8 cellular contexts compared by ENCODE assay signal in the genomic region with DNA sequence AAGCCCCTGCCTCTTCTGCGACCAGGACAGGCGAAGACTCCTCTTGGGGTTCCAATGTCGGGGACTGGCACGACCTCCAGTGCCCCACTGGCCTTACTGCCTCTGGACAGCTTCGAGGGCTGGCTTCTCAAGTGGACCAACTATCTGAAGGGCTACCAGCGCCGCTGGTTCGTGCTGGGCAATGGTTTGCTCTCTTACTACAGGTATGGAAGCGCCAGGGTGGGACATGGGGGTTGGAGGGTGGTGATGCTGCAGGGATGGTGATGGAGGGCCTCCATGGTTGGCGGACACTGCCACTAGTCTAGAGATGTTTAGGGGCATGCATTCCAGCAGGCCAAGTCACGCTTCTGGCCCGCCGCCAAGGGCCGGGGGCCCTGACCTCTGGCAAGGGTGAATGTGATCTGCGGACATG. TPM values are rescaled to one million over a fixed set of nuclear protein-coding genes. Genes with fewer than 3 reads are reported as not detected.
DNase-seq lines count a peak whose midpoint lies in the region; ATAC-seq, FAIRE-seq and TF ChIP-seq lines count a peak whose summit lies in the region.

No MANE protein-coding gene starts in this region.

- H3K4me3 Mint-ChIP-seq in astrocyte (ENCODE audit: unreplicated experiment), result peak overlapping the region; percentile 77

- no peaks in the 10 kb centered on the region for H3K4me1 Mint-ChIP-seq in astrocyte (ENCODE audit: low read depth, unreplicated experiment)

- H3K79me2 ChIP-seq in astrocyte (ENCODE audit: insufficient read depth, low read length) (no peaks in the 10 kb centered on the region), smooth muscle cell (ENCODE audit: low read depth) (no peaks in the 10 kb centered on the region)

- H2AFZ ChIP-seq in astrocyte (ENCODE audit: low read depth, low read length) (peak overlapping the region; percentile 96), smooth muscle cell (ENCODE audit: low read depth) (no peak overlapping the region)

- H4K20me1 ChIP-seq in astrocyte (ENCODE audit: insufficient read depth, low read length), result no peaks in the 10 kb centered on the region
- H4K20me1 ChIP-seq in smooth muscle cell (ENCODE audit: low read depth), result no peaks in the 10 kb centered on the region

- ATAC-seq in HG02763 (IDR thresholded peaks at IDR 0.05; ENCODE audit: unreplicated experiment) (peak; percentile 6), HG03045 (IDR thresholded peaks at IDR 0.05; ENCODE audit: unreplicated experiment) (no peak), GM18861 (IDR thresholded peaks at IDR 0.05; ENCODE audit: unreplicated experiment) (no peak)

- H3K4me2 ChIP-seq in astrocyte (ENCODE audit: low read length) (peak overlapping the region; percentile 94), smooth muscle cell (peak overlapping the region; percentile 97)

- TF ChIP-seq CTCF in astrocyte (IDR thresholded peaks at IDR 0.05; ENCODE audit: insufficient read depth, low read depth, low read length) (no peak), smooth muscle cell (IDR thresholded peaks at IDR 0.05; ENCODE audit: borderline replicate concordance, insufficient read depth, poor library complexity, severe bottlenecking) (no peak)

- no peak overlapping the region for H3K27ac Mint-ChIP-seq in astrocyte (ENCODE audit: unreplicated experiment)

- no peak for DNase-seq in astrocyte (ENCODE audit: low read depth)
- DNase-seq in smooth muscle cell (lab: John Stamatoyannopoulos, UW; ENCODE audit: unreplicated experiment), result no peak
- no peak for DNase-seq in NCI-H2081 treated with DMSO at 0.1 percent for 48 hours (lab: John Stamatoyannopoulos, UW)
- DNase-seq in NCI-H82 (lab: John Stamatoyannopoulos, UW), result no peak

- no peaks in the 10 kb centered on the region for H3K27me3 ChIP-seq in astrocyte (ENCODE audit: insufficient read depth, low read length)
- peaks cover 27% of the 10 kb centered on the region for H3K27me3 ChIP-seq in iPS-20b (ENCODE audit: insufficient read depth, low read length)
- H3K27me3 ChIP-seq in smooth muscle cell (ENCODE audit: low read depth), result peaks cover 30% of the 10 kb centered on the region

- peak overlapping the region; percentile 76 for H3K9ac ChIP-seq in astrocyte (ENCODE audit: low read length)
- peak overlapping the region; percentile 59; the same call in 1 of the 2 replicates for H3K9ac ChIP-seq in iPS-20b (ENCODE audit: low read depth, low read length)
- H3K9ac ChIP-seq in smooth muscle cell (ENCODE audit: low read depth), result no peak overlapping the region

- no peaks in the 10 kb centered on the region for H3F3A ChIP-seq in smooth muscle cell (ENCODE audit: low read depth)

- H3K4me3 ChIP-seq in astrocyte (ENCODE audit: insufficient read depth, low read depth, low read length) (peak overlapping the region; percentile 60), iPS-20b (ENCODE audit: low read length) (peak overlapping the region; percentile 76), smooth muscle cell (peak overlapping the region; percentile 62)

- no peaks in the 10 kb centered on the region for H3K36me3 Mint-ChIP-seq in astrocyte (ENCODE audit: low read depth, unreplicated experiment)

- H3K9me3 Mint-ChIP-seq in astrocyte (ENCODE audit: unreplicated experiment), result no peaks in the 10 kb centered on the region

- H3K36me3 ChIP-seq in astrocyte (ENCODE audit: insufficient read depth, low read length) (no peaks in the 10 kb centered on the region), iPS-20b (ENCODE audit: insufficient read depth, low read depth, low read length) (no peaks in the 10 kb centered on the region), smooth muscle cell (ENCODE audit: low read depth) (no peaks in the 10 kb centered on the region)

- FAIRE-seq in astrocyte (lab: Jason Lieb, UNC), result no peak

- WGBS in smooth muscle cell (ENCODE audit: low lambda C conversion rate), result 65% methylated on average over 15 of the region's 15 CpGs

- H3K4me1 ChIP-seq in astrocyte (ENCODE audit: insufficient read depth, low read length) (peaks cover 6% of the 10 kb centered on the region), iPS-20b (ENCODE audit: insufficient read depth, low read length) (no peaks in the 10 kb centered on the region; the same call in 1 of the 2 replicates), smooth muscle cell (ENCODE audit: low read depth) (peaks cover 2% of the 10 kb centered on the region)

- no peaks in the 10 kb centered on the region for H3K9me3 ChIP-seq in astrocyte (ENCODE audit: insufficient read depth, low read depth, low read length)
- H3K9me3 ChIP-seq in iPS-20b (ENCODE audit: insufficient read depth, low read depth, low read length), result no peaks in the 10 kb centered on the region
- no peaks in the 10 kb centered on the region for H3K9me3 ChIP-seq in smooth muscle cell (replicated peaks; ENCODE audit: low read depth)

- H3K27me3 Mint-ChIP-seq in astrocyte (ENCODE audit: low read depth, unreplicated experiment), result peaks cover 34% of the 10 kb centered on the region

- H3K27ac ChIP-seq in astrocyte (ENCODE audit: low read depth, low read length) (no peak overlapping the region), iPS-20b (ENCODE audit: low read length) (no peak overlapping the region), smooth muscle cell (ENCODE audit: low read depth) (no peak overlapping the region)

RNA-seq across cellular contexts. Expression of a gene that starts 0.7 kb away (rescaled TPM):
- total RNA-seq in astrocyte (0.48 and 0.89 TPM in 2 replicates), smooth muscle cell (4.6 and 9.1 TPM in 2 replicates)
- polyA plus RNA-seq in smooth muscle cell, result 3.8 and 4.9 TPM in 2 replicates

RNA-seq across cellular contexts. Expression of a gene that starts 27.7 kb away (rescaled TPM):
- 8.6 and 10.2 TPM in 2 replicates for total RNA-seq in astrocyte
- total RNA-seq in smooth muscle cell, result 8.9 and 11.0 TPM in 2 replicates
- polyA plus RNA-seq in smooth muscle cell, result 8.1 and 9.3 TPM in 2 replicates

RNA-seq across cellular contexts. Expression of a gene that starts 59.8 kb away (rescaled TPM):
- 3.2 and 4.2 TPM in 2 replicates for total RNA-seq in astrocyte
- 3.6 and 5.0 TPM in 2 replicates for total RNA-seq in smooth muscle cell
- polyA plus RNA-seq in smooth muscle cell, result 4.1 and 7.2 TPM in 2 replicates
